1 cellular context compared by ENCODE assay signal in the genomic region with DNA sequence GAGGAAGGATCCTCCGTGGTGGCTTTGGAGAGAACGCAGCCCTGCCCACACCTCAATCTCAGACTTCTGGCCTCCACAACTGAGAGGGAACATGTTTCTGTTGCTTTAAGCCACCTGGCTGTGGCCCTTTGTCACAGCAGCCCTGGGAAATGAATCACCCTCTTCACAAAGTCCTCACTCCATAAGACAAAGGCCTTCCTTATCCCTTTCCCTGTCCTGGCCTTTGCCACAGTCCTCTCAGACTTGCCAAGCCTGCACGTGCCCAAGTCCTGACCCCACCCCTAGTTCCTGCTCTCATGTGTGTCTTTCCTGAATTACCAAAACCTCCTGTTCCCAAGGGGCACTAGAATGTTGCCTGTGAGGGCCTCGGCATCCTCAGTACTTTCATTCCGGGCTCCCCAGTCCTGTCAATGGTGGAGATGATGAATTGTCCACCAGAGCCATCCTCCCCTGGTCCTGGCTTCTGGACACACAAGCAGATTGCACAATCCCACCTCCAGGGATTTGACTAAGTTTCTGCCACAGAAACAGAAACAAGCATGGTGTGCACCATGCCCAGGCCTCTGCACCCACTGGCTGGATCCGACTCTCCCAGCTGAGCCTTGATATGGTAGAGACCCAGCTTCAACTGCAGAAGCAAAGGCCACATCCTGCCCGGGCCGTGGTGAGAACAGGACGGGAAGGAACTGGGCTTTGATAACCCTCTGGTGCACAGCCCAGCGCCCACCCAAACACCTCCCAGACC.
TF ChIP-seq lines count a peak whose summit lies in the region.

No MANE protein-coding gene starts in this region.

TF ChIP-seq in IMR-90, 13 proteins besides CTCF, POLR2A, EP300 and RAD21:
- TF ChIP-seq CHD1 (IDR thresholded peaks at IDR 0.05; ENCODE audit: low read depth, low read length) (no peak), CEBPB (IDR thresholded peaks at IDR 0.05; ENCODE audit: low read depth, low read length) (peak; percentile 78)
